In genomic region chr1:85465099-85465790, GRCh38 we compare ENCODE assay signal across 8 cellular contexts. TPM values are rescaled to one million over a fixed set of nuclear protein-coding genes. Genes with fewer than 3 reads are reported as not detected.
DNase-seq lines count a peak whose midpoint lies in the region; ATAC-seq, FAIRE-seq and TF ChIP-seq lines count a peak whose summit lies in the region.

TSS of gene DDAH1 (minus strand) at chr1:85465159. CDS start at chr1:85465045, 114 bp downstream.

- DNase-seq in DMS 273 treated with DMSO at 0.1 percent for 48 hours (lab: John Stamatoyannopoulos, UW), result peak; percentile 7
- peak; percentile 93 for DNase-seq in SK-N-SH
- DNase-seq in HepG2 (ENCODE audit: low spot score), result peak; percentile 29
- no peak for DNase-seq in stimulated activated CD8-positive, alpha-beta memory T cell treated with anti-CD3 and anti-CD28 coated beads, Interleukin-4, amount 100 ng/mL, for 48 hours

- peaks cover 10% of the 10 kb centered on the region for H3K4me1 Mint-ChIP-seq in stimulated activated memory B cell treated with anti-CD40 and anti-IgM and Interleukin-4, amounts not matched to agents 10 μg/mL and 1 μg/mL and 100 μg/mL, for 72 hours

- no peaks in the 10 kb centered on the region for H3K36me3 Mint-ChIP-seq in stimulated activated memory B cell treated with anti-CD40 and anti-IgM and Interleukin-4, amounts not matched to agents 10 μg/mL and 1 μg/mL and 100 μg/mL, for 72 hours

- H3K4me3 Mint-ChIP-seq in stimulated activated memory B cell treated with anti-CD40 and anti-IgM and Interleukin-4, amounts not matched to agents 10 μg/mL and 1 μg/mL and 100 μg/mL, for 72 hours, result peak within 1 kb of the TSS; percentile 72

- TF ChIP-seq EP300 in SK-N-SH (IDR thresholded peaks at IDR 0.05; ENCODE audit: borderline replicate concordance in 1 of 2, low read depth in 1 of 2, low read length in 1 of 2), result no peak
- no peak for TF ChIP-seq EP300 in HepG2 (IDR thresholded peaks at IDR 0.05; ENCODE audit: low read depth in 2 of 2, low read length in 2 of 2)
- no peak for TF ChIP-seq EP300 in HepG2 (CRISPR knock-in tag; IDR thresholded peaks at IDR 0.05; ENCODE audit: borderline replicate concordance)

- H3F3A ChIP-seq in SK-N-SH (replicated peaks; ENCODE audit: insufficient read depth), result peaks cover 4% of the 10 kb centered on the region

- H3K27me3 Mint-ChIP-seq in stimulated activated memory B cell treated with anti-CD40 and anti-IgM and Interleukin-4, amounts not matched to agents 10 μg/mL and 1 μg/mL and 100 μg/mL, for 72 hours, result peaks cover 50% of the 10 kb centered on the region

- POLR2A ChIA-PET in SK-N-SH (lab: Yijun Ruan, JAX) (interaction anchor here (0.6 to 1.6 kb wide), 6 partner anchors 29 to 1952 kb away, joined by 3 to 6 read pairs (median 4); partner anchors contain the start of gene BCL10), HepG2 (lab: Yijun Ruan, JAX) (interaction anchor here (0.9 to 1.6 kb wide), 7 partner anchors 19 to 164 kb away, joined by 3 to 4 read pairs (median 3); no protein-coding TSS in a partner anchor)

- peaks cover 5% of the 10 kb centered on the region for H3K9me3 Mint-ChIP-seq in stimulated activated memory B cell treated with anti-CD40 and anti-IgM and Interleukin-4, amounts not matched to agents 10 μg/mL and 1 μg/mL and 100 μg/mL, for 72 hours

- H3K79me2 ChIP-seq in SK-N-SH (ENCODE audit: insufficient read depth), result peaks cover 80% of the 10 kb centered on the region
- H3K79me2 ChIP-seq in HepG2 (ENCODE audit: insufficient read depth, low read length), result peaks cover 43% of the 10 kb centered on the region

- H2AFZ ChIP-seq in SK-N-SH (ENCODE audit: low read depth) (peak within 1 kb of the TSS; percentile 64), HepG2 (ENCODE audit: low read length) (peak within 1 kb of the TSS; percentile 83)

- H4K20me1 ChIP-seq in SK-N-SH (ENCODE audit: insufficient read depth) (peaks cover 4% of the 10 kb centered on the region; the same call in 1 of the 2 replicates), HepG2 (ENCODE audit: insufficient read depth, low read length) (peaks cover 6% of the 10 kb centered on the region; the same call in 1 of the 2 replicates)

- H3K4me3 ChIP-seq in HUES48 (ENCODE audit: low read depth, low read length) (peak within 1 kb of the TSS; percentile 79), SK-N-SH (ENCODE audit: low read depth in 2 of 2, low read length in 1 of 2) (peak within 1 kb of the TSS; percentile 80), duodenal mucosa (ENCODE audit: low read depth in 1 of 2, low read length in 2 of 2) (peak within 1 kb of the TSS; percentile 83 to 87), HepG2 (replicated peaks in 1 of 3; ENCODE audit: insufficient read depth in 1 of 3, low read depth in 2 of 3, low read length in 3 of 3) (peak within 1 kb of the TSS; percentile 89 to 93 (median 93))

- intact Hi-C loops in HepG2 (cut with micrococcal nuclease; ENCODE audit: unreplicated experiment), result loop anchor here (2.0 to 10.0 kb wide), 2 partner anchors 50 to 116 kb away; partner anchors contain the start of gene CCN1

- H3K9me2 ChIP-seq in SK-N-SH, result no peaks in the 10 kb centered on the region

- H3K4me2 ChIP-seq in SK-N-SH, result peak within 1 kb of the TSS; percentile 88
- H3K4me2 ChIP-seq in HepG2 (ENCODE audit: low read depth, low read length), result peak within 1 kb of the TSS; percentile 82

- no peaks in the 10 kb centered on the region for H3K36me3 ChIP-seq in HUES48 (ENCODE audit: control insufficient read depth, insufficient read depth, low read length)
- peaks cover 0 to 5% of the 10 kb centered on the region in 2 experiments for H3K36me3 ChIP-seq in SK-N-SH (replicated peaks in 1 of 2; ENCODE audit: control insufficient read depth in 1 of 2, insufficient read depth in 2 of 2, low read length in 1 of 2)
- no peaks in the 10 kb centered on the region for H3K36me3 ChIP-seq in duodenal mucosa (ENCODE audit: control insufficient read depth in 1 of 2, insufficient read depth in 2 of 2, low read length in 2 of 2)
- H3K36me3 ChIP-seq in HepG2 (replicated peaks in 1 of 2; ENCODE audit: control insufficient read depth in 1 of 2, insufficient read depth in 2 of 2, low read length in 2 of 2), result no peaks in the 10 kb centered on the region

- H3K9ac ChIP-seq in HUES48 (ENCODE audit: low read depth, low read length) (peak within 1 kb of the TSS; percentile 55), SK-N-SH (peak within 1 kb of the TSS; percentile 98), duodenal mucosa (ENCODE audit: low read depth in 1 of 2, low read length in 2 of 2) (peak within 1 kb of the TSS; percentile 75 to 86), HepG2 (ENCODE audit: insufficient read depth, low read depth, low read length) (peak within 1 kb of the TSS; percentile 84)

- peaks cover 21% of the 10 kb centered on the region for H3K4me1 ChIP-seq in HUES48 (ENCODE audit: control insufficient read depth, insufficient read depth, low read length)
- peaks cover 16 to 30% of the 10 kb centered on the region in 2 experiments; a peak in 3 of 4 replicates for H3K4me1 ChIP-seq in SK-N-SH (ENCODE audit: control insufficient read depth in 1 of 2, insufficient read depth in 2 of 2, low read depth in 1 of 2, low read length in 1 of 2)
- H3K4me1 ChIP-seq in duodenal mucosa (ENCODE audit: control insufficient read depth in 1 of 2, insufficient read depth in 2 of 2, low read length in 2 of 2), result peaks cover 17 to 40% of the 10 kb centered on the region in 2 donors
- peaks cover 42% of the 10 kb centered on the region for H3K4me1 ChIP-seq in HepG2 (ENCODE audit: insufficient read depth, low read length)

- no peak within 1 kb of the TSS for H3K27ac Mint-ChIP-seq in stimulated activated memory B cell treated with anti-CD40 and anti-IgM and Interleukin-4, amounts not matched to agents 10 μg/mL and 1 μg/mL and 100 μg/mL, for 72 hours

- H3K27me3 ChIP-seq in HUES48 (ENCODE audit: control insufficient read depth, insufficient read depth, low read length) (peaks cover 33% of the 10 kb centered on the region), SK-N-SH (ENCODE audit: insufficient read depth) (no peaks in the 10 kb centered on the region), duodenal mucosa (ENCODE audit: control insufficient read depth in 1 of 2, insufficient read depth in 2 of 2, low read length in 2 of 2) (no peaks in the 10 kb centered on the region), HepG2 (ENCODE audit: control insufficient read depth in 1 of 2, insufficient read depth in 2 of 2, low read length in 2 of 2) (no peaks in the 10 kb centered on the region; a peak in 2 of 5 replicates)

- TF ChIP-seq RAD21 in SK-N-SH (IDR thresholded peaks at IDR 0.05; ENCODE audit: low read length) (no peak), HepG2 (CRISPR knock-in tag; IDR thresholded peaks at IDR 0.05) (peak; percentile 46; the same call in 1 of the 2 replicates)

- TF ChIP-seq CTCF in SK-N-SH (IDR thresholded peaks at IDR 0.05) (no peak), HepG2 (CRISPR knock-in tag; IDR thresholded peaks at IDR 0.05) (no peak)

- WGBS in SK-N-SH (ENCODE audit: low lambda C conversion rate), result 14% methylated on average over 9 of the region's 56 CpGs
- WGBS in HepG2 (ENCODE audit: low lambda C conversion rate), result 4% methylated on average over 4 of the region's 56 CpGs

- H3K9me3 ChIP-seq in HUES48 (ENCODE audit: control insufficient read depth, insufficient read depth, low read length), result no peaks in the 10 kb centered on the region
- H3K9me3 ChIP-seq in SK-N-SH, result no peaks in the 10 kb centered on the region
- no peaks in the 10 kb centered on the region for H3K9me3 ChIP-seq in duodenal mucosa (ENCODE audit: control insufficient read depth in 1 of 2, low read length in 2 of 2)
- no peaks in the 10 kb centered on the region for H3K9me3 ChIP-seq in HepG2 (ENCODE audit: low read length)

- FAIRE-seq in HepG2 (lab: Jason Lieb, UNC), result no peak

- H3K27ac ChIP-seq in HUES48 (ENCODE audit: low read depth, low read length) (peak within 1 kb of the TSS; percentile 6), SK-N-SH (ENCODE audit: low read depth in 2 of 2, low read length in 1 of 2) (peak within 1 kb of the TSS; percentile 88 to 96), duodenal mucosa (ENCODE audit: low read depth, low read length) (peak within 1 kb of the TSS; percentile 79), HepG2 (ENCODE audit: extremely low read length, insufficient read depth, low read length) (peak within 1 kb of the TSS; percentile 83)

- in situ Hi-C loops in HepG2 (cut with HindIII; ENCODE audit: extremely low pct_ligation_motif_present, low pct_unique_long_range_greater_than_20kb), result loop anchor here (10.0 kb wide), 1 partner anchor 140 kb away; no protein-coding TSS in a partner anchor

- CTCF ChIA-PET in SK-N-SH (lab: Yijun Ruan, JAX) (interaction anchor here (0.9 to 8.8 kb wide), 9 partner anchors 9 to 228 kb away, joined by 3 to 69 read pairs (median 5); partner anchors contain the start of gene CCN1), HepG2 (lab: Yijun Ruan, JAX; ENCODE audit: low intra/inter-chr PET ratio, low total read pairs) (no interaction called here)

- peak; percentile 67 to 80 for TF ChIP-seq POLR2A in HepG2 (IDR thresholded peaks at IDR 0.05; ENCODE audit: insufficient read depth in 1 of 2, low read depth in 2 of 2, low read length in 2 of 2)

- TSS peak; percentile 93 for BruUV-seq in HepG2 (replicated peaks; lab: Mats Ljungman, UMichigan)

- ATAC-seq in GM19452 (IDR thresholded peaks at IDR 0.05; ENCODE audit: unreplicated experiment), result peak; percentile 44
- peak; percentile 87 for ATAC-seq in HepG2
- peak; percentile 70 for ATAC-seq in stimulated activated memory B cell treated with anti-CD40 and anti-IgM and Interleukin-4, amounts not matched to agents 10 μg/mL and 1 μg/mL and 100 μg/mL, for 72 hours

RNA-seq across cellular contexts. Expression of gene DDAH1, which starts in this region (rescaled TPM):
- polyA plus RNA-seq in SK-N-SH (2012; rRNA removed) (64.3 and 80.2 TPM in 2 replicates), HepG2 (2011; rRNA removed) (43.4 and 64.4 TPM in 2 replicates)
- 71.3 and 82.7 TPM in 2 replicates for polyA plus RNA-seq in SK-N-SH (2012; cell fraction: cytosol; rRNA removed)
- polyA plus RNA-seq in SK-N-SH (2012; cell fraction: nucleus; rRNA removed), result 37.6 and 47.8 TPM in 2 replicates
- 39.7 and 50.2 TPM in 2 replicates for total RNA-seq in HepG2 (2016; rRNA removed; fragmentation: Illumina TruSeq; extraction: Trizol)
- total RNA-seq in HepG2 (2016; cell fraction: cytosol; rRNA removed; fragmentation: Illumina TruSeq; extraction: Trizol; ENCODE audit: low read depth), result 4.1 and 5.5 TPM in 2 replicates
- total RNA-seq in HepG2 (2016; cell fraction: insoluble cytoplasmic fraction; rRNA removed; fragmentation: Illumina TruSeq; extraction: Trizol), result 38.6 and 48.4 TPM in 2 replicates
- 23.5 and 24.8 TPM in 2 replicates for total RNA-seq in HepG2 (2016; cell fraction: membrane; rRNA removed; fragmentation: Illumina TruSeq; extraction: Trizol)
- 20.4 and 23.7 TPM in 2 replicates for total RNA-seq in HepG2 (2016; cell fraction: nucleus; rRNA removed; fragmentation: Illumina TruSeq; extraction: Trizol)
- 29.4 and 40.2 TPM in 2 replicates for polyA plus RNA-seq in HepG2 (2011; cell fraction: cytosol; rRNA removed)
- polyA plus RNA-seq in HepG2 (2011; cell fraction: nucleus; rRNA removed), result 12.2 and 12.7 TPM in 2 replicates
- polyA plus RNA-seq in HepG2 (2012), result 25.2 and 41.5 TPM in 2 replicates
- 3.3 TPM in 2 replicates for polyA plus RNA-seq in HepG2 (2016; cell fraction: cytosol; fragmentation: Illumina TruSeq; extraction: Trizol; ENCODE audit: low read depth)
- 63.1 and 64.3 TPM in 2 replicates for polyA plus RNA-seq in HepG2 (2016; cell fraction: insoluble cytoplasmic fraction; fragmentation: Illumina TruSeq; extraction: Trizol; ENCODE audit: low read depth)
- polyA plus RNA-seq in HepG2 (2016; cell fraction: membrane; fragmentation: Illumina TruSeq; extraction: Trizol; ENCODE audit: low read depth), result 17.3 and 18.8 TPM in 2 replicates
- polyA plus RNA-seq in HepG2 (2016; cell fraction: nucleus; fragmentation: Illumina TruSeq; extraction: Trizol; ENCODE audit: insufficient read depth, low read depth), result 29.0 TPM in 2 replicates
- 12.5 and 50.8 TPM in 2 replicates for polyA minus RNA-seq in HepG2 (2011; rRNA and poly(A)+ RNA removed; ENCODE audit: low replicate concordance)
- 32.4 and 32.9 TPM in 2 replicates for polyA minus RNA-seq in HepG2 (2011; cell fraction: cytosol; rRNA and poly(A)+ RNA removed)
- polyA minus RNA-seq in HepG2 (2011; cell fraction: nucleus; rRNA and poly(A)+ RNA removed), result 29.5 and 32.7 TPM in 2 replicates

Comparison
In these comparisons a context has a peak if more than half of its experiments do, and no peak if none do; other contexts are left out.
1. H3K27ac ChIP-seq: peak in every context shown above with its lines; median percentile 92 in SK-N-SH; 83 in HepG2; 79 in duodenal mucosa; 6 in HUES48.